Comparison of ENCODE assay signal across 16 cellular contexts in the genomic region with DNA sequence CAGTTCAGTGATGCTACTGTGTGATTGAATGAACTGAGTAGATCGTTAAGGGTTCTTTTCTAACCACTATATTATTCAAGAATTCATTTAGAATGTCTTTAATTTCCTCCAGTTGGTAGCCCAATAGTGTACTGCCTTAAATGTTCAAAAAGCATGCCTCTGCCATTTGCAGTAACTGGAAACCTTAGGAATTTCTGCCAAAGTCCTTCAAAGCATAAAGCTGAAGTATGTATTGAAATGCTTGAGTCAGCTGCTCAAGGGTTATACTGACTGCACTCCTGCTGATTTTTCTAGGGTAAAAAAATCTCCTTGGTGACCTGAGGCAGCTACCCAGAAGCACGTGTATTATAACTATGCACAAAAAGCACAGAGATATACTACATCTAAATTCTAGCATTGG. TPM values are rescaled to one million over a fixed set of nuclear protein-coding genes. Genes with fewer than 3 reads are reported as not detected.
DNase-seq lines count a peak whose midpoint lies in the region; ATAC-seq and TF ChIP-seq lines count a peak whose summit lies in the region.
"Had no signal": no experiment of that assay in that cellular context is flagged by ENCODE, and none has a peak within 500 bp of the region (broad histone marks: within the 10 kb centered on the region; RNA-seq: fewer than 3 reads in every experiment).

No MANE protein-coding gene starts in this region.

- H3K36me3 Mint-ChIP-seq in nephron (ENCODE audit: low read depth): peaks cover 17% of the 10 kb centered on the region

- H3K27me3 Mint-ChIP-seq in nephron (ENCODE audit: low read depth): no peaks in the 10 kb centered on the region
- H3K27me3 Mint-ChIP-seq: activated CD4-positive, alpha-beta T cell treated with anti-CD3 and anti-CD28 coated beads, Interleukin-2, amount 10 ng/mL, durations not matched to agents 24 days and 14 days; activated naive CD4-positive, alpha-beta T cell treated with anti-CD3 and anti-CD28 coated beads, Interleukin-2, amount 10 ng/mL, durations not matched to agents 7 days and 5 days; central memory CD8-positive, alpha-beta T cell; memory B cell had no signal

- DNase-seq in AG08396 (ENCODE audit: low spot score): peak; percentile 12
- DNase-seq in LHCN-M2 (ENCODE audit: low read depth): peak; percentile 45
- peak; percentile 92 for DNase-seq in choroid plexus epithelial cell (ENCODE audit: low read depth)
- DNase-seq in NCI-H1930 (lab: John Stamatoyannopoulos, UW): no peak
- DNase-seq in activated CD4-positive, alpha-beta T cell treated with anti-CD3 and anti-CD28 coated beads, Interleukin-2, amount 50 U/mL, for 4 hours: no peak
- no peak for DNase-seq in NCI-H82 treated with DMSO at 0.1 percent for 48 hours (lab: John Stamatoyannopoulos, UW; ENCODE audit: unreplicated experiment)
- DNase-seq: activated CD4-positive, alpha-beta T cell treated with anti-CD3 and anti-CD28 coated beads, Interleukin-2, amount 10 ng/mL, durations not matched to agents 24 days and 14 days; activated naive CD4-positive, alpha-beta T cell treated with anti-CD3 and anti-CD28 coated beads, Interleukin-2, amount 10 ng/mL, durations not matched to agents 7 days and 5 days; activated T-cell treated with anti-CD3 and anti-CD28 coated beads for 4 hours; Calu3; NCI-H1417 treated with DMSO at 0.1 percent for 48 hours had no signal

- peak overlapping the region; percentile 63 to 76 (median 69) for H3K27ac Mint-ChIP-seq in nephron
- H3K27ac Mint-ChIP-seq: activated CD4-positive, alpha-beta T cell treated with anti-CD3 and anti-CD28 coated beads, Interleukin-2, amount 10 ng/mL, durations not matched to agents 24 days and 14 days; activated naive CD4-positive, alpha-beta T cell treated with anti-CD3 and anti-CD28 coated beads, Interleukin-2, amount 10 ng/mL, durations not matched to agents 7 days and 5 days; memory B cell had no signal

- H3K9me3 Mint-ChIP-seq in nephron: no peaks in the 10 kb centered on the region
- H3K9me3 Mint-ChIP-seq: activated CD4-positive, alpha-beta T cell treated with anti-CD3 and anti-CD28 coated beads, Interleukin-2, amount 10 ng/mL, durations not matched to agents 24 days and 14 days; activated naive CD4-positive, alpha-beta T cell treated with anti-CD3 and anti-CD28 coated beads, Interleukin-2, amount 10 ng/mL, durations not matched to agents 7 days and 5 days; central memory CD8-positive, alpha-beta T cell; memory B cell had no signal

- no peak for TF ChIP-seq CTCF in choroid plexus epithelial cell (conservative IDR thresholded peaks at IDR 0.05; ENCODE audit: low read depth, low read length)
- TF ChIP-seq CTCF in nephron (IDR thresholded peaks at IDR 0.05; ENCODE audit: unreplicated experiment in 3 of 3): no peak

- H3K4me1 Mint-ChIP-seq in nephron: peaks cover 29% of the 10 kb centered on the region
- H3K4me1 Mint-ChIP-seq: activated naive CD4-positive, alpha-beta T cell treated with anti-CD3 and anti-CD28 coated beads, Interleukin-2, amount 10 ng/mL, durations not matched to agents 7 days and 5 days; central memory CD8-positive, alpha-beta T cell; memory B cell had no signal

- no peak overlapping the region for H3K4me3 Mint-ChIP-seq in nephron
- H3K4me3 Mint-ChIP-seq: activated CD4-positive, alpha-beta T cell treated with anti-CD3 and anti-CD28 coated beads, Interleukin-2, amount 10 ng/mL, durations not matched to agents 24 days and 14 days; activated naive CD4-positive, alpha-beta T cell treated with anti-CD3 and anti-CD28 coated beads, Interleukin-2, amount 10 ng/mL, durations not matched to agents 7 days and 5 days; central memory CD8-positive, alpha-beta T cell; memory B cell had no signal

- no peak for ATAC-seq in GM21360 (IDR thresholded peaks at IDR 0.05; ENCODE audit: unreplicated experiment)

- H3K4me3 ChIP-seq in choroid plexus epithelial cell (ENCODE audit: low read depth, low read length): no peak overlapping the region
- H3K4me3 ChIP-seq: skin epidermis had no signal

RNA-seq across cellular contexts. Expression of gene SNTB2, which starts 56.5 kb away (rescaled TPM):
- 18.5 and 29.6 TPM in 2 replicates for total RNA-seq in LHCN-M2 (2014; rRNA removed)
- 5.7 TPM for polyA plus RNA-seq in LHCN-M2 (2012)

Comparison
In these comparisons a context has a peak if more than half of its experiments do, and no peak if none do; other contexts are left out.
1. DNase-seq: peak in AG08396 (single experiment), LHCN-M2 (single experiment) and choroid plexus epithelial cell (single experiment); none in NCI-H1930 (0 of 2), activated CD4-positive, alpha-beta T cell treated with anti-CD3 and anti-CD28 coated beads, Interleukin-2, amount 50 U/mL, for 4 hours (0 of 2) and NCI-H82 treated with DMSO at 0.1 percent for 48 hours (single experiment).